ENCODE assay signal across 20 cellular contexts in genomic region chr6:140193269-140193668, GRCh38.
DNase-seq lines count a peak whose midpoint lies in the region; ATAC-seq, FAIRE-seq and TF ChIP-seq lines count a peak whose summit lies in the region.
"Had no signal": no experiment of that assay in that cellular context is flagged by ENCODE, and none has a peak within 500 bp of the region (broad histone marks: within the 10 kb centered on the region; RNA-seq: fewer than 3 reads in every experiment).

No MANE protein-coding gene starts in this region.

- H3K4ac ChIP-seq in H1 (replicated peaks; ENCODE audit: insufficient read length, low read depth, low read length): no peak overlapping the region
- no peak overlapping the region for H3K4ac ChIP-seq in neuronal stem cell (ENCODE audit: low read length)

- intact Hi-C loops in MCF 10A (cut with micrococcal nuclease): no loop called here

- H3K9ac ChIP-seq in H1 (replicated peaks in 1 of 4; ENCODE audit: extremely low read depth in 1 of 4, low read depth in 3 of 4, low read length in 3 of 4) (no peak overlapping the region), neuronal stem cell (ENCODE audit: low read depth, low read length, poor library complexity) (no peak overlapping the region)

- H3K18ac ChIP-seq in H1 (ENCODE audit: extremely low read depth, low read length) (no peak overlapping the region), neuronal stem cell (ENCODE audit: low read length) (no peak overlapping the region)

- no peaks in the 10 kb centered on the region for H3K4me1 ChIP-seq in H1 (replicated peaks in 1 of 4; ENCODE audit: control insufficient read depth in 3 of 4, insufficient read depth in 4 of 4, low read length in 3 of 4)
- no peaks in the 10 kb centered on the region for H3K4me1 ChIP-seq in neuronal stem cell (ENCODE audit: control insufficient read depth in 2 of 2, insufficient read depth in 1 of 2, low read depth in 1 of 2, low read length in 2 of 2)

- no peaks in the 10 kb centered on the region for H3K23me2 ChIP-seq in H1 (ENCODE audit: low read depth, low read length)

- CTCF ChIA-PET in H1 (lab: Charles Lee; ENCODE audit: partially characterized antibody) (interaction anchor here (0.7 kb wide), 1 partner anchor 248 kb away, joined by 3 read pairs; no protein-coding TSS in a partner anchor), MCF 10A (lab: Yijun Ruan, JAX) (no interaction called here)

- POLR2A ChIA-PET in H1 (lab: Charles Lee; ENCODE audit: partially characterized antibody) (no interaction called here), MCF 10A (lab: Yijun Ruan, JAX) (no interaction called here)

- no peak overlapping the region for H3K56ac ChIP-seq in H1 (replicated peaks; ENCODE audit: insufficient read length, low read depth, low read length)

- TF ChIP-seq RAD21 in H1 (IDR thresholded peaks at IDR 0.05 in 1 of 2, conservative IDR thresholded peaks at IDR 0.05 in 1 of 2; ENCODE audit: low read depth in 2 of 2, low read length in 2 of 2): no peak

- no peak for TF ChIP-seq CTCF in NB4 (IDR thresholded peaks at IDR 0.05; ENCODE audit: low read depth, low read length)
- TF ChIP-seq CTCF in H1 (IDR thresholded peaks at IDR 0.05; ENCODE audit: control extremely low read depth in 1 of 3, insufficient read depth in 1 of 3, low read depth in 1 of 3, low read length in 3 of 3): no peak
- no peak for TF ChIP-seq CTCF in MCF 10A (IDR thresholded peaks at IDR 0.05; ENCODE audit: unreplicated experiment)

- H4K5ac ChIP-seq in H1 (ENCODE audit: insufficient read length, low read depth, low read length): no peak overlapping the region

- H4K91ac ChIP-seq in H1 (replicated peaks; ENCODE audit: insufficient read length, low read length) (no peak overlapping the region), neuronal stem cell (ENCODE audit: low read depth, low read length, poor library complexity) (no peak overlapping the region)

- H2AFZ ChIP-seq in H1 (ENCODE audit: low read length): no peak overlapping the region
- no peak overlapping the region for H2AFZ ChIP-seq in neuronal stem cell (ENCODE audit: low read length)

- H2AK5ac ChIP-seq in H1 (ENCODE audit: low read depth, low read length) (no peak overlapping the region), neuronal stem cell (ENCODE audit: low read depth, low read length) (no peak overlapping the region)

- H3K79me1 ChIP-seq in H1 (ENCODE audit: low read depth, low read length) (no peaks in the 10 kb centered on the region), neuronal stem cell (ENCODE audit: low read depth, low read length) (no peaks in the 10 kb centered on the region)

- no peak for TF ChIP-seq POLR2A in NB4 (IDR thresholded peaks at IDR 0.05; ENCODE audit: extremely low read depth, insufficient read length)
- TF ChIP-seq POLR2A in H1 (IDR thresholded peaks at IDR 0.05; ENCODE audit: control extremely low read depth in 1 of 2, low read depth in 2 of 2, low read length in 2 of 2): no peak

- no peaks in the 10 kb centered on the region for H3K27me3 ChIP-seq in H1 (replicated peaks in 1 of 4; ENCODE audit: control insufficient read depth in 3 of 4, extremely low read depth in 1 of 4, insufficient read depth in 3 of 4, low read length in 3 of 4)
- no peaks in the 10 kb centered on the region for H3K27me3 ChIP-seq in neuronal stem cell (ENCODE audit: control insufficient read depth in 3 of 3, insufficient read depth in 3 of 3, low read depth in 1 of 3, low read length in 3 of 3)

- no peak overlapping the region for H2BK5ac ChIP-seq in H1 (ENCODE audit: low read depth, low read length)
- no peak overlapping the region for H2BK5ac ChIP-seq in neuronal stem cell (ENCODE audit: low read length)

- H3K4me2 ChIP-seq in H1 (ENCODE audit: insufficient read depth in 1 of 2, low read depth in 2 of 2, low read length in 2 of 2): no peak overlapping the region
- no peak overlapping the region for H3K4me2 ChIP-seq in neuronal stem cell (ENCODE audit: insufficient read depth, low read length, poor library complexity, severe bottlenecking)

- no peak overlapping the region for H3K4me3 ChIP-seq in NB4 (ENCODE audit: low read depth, low read length)
- H3K4me3 ChIP-seq in H1 (ENCODE audit: extremely low read depth in 1 of 4, insufficient read depth in 2 of 4, low read depth in 3 of 4, low read length in 4 of 4): no peak overlapping the region
- no peak overlapping the region for H3K4me3 ChIP-seq in neuronal stem cell (ENCODE audit: low read length in 2 of 2)

- H3K27ac ChIP-seq in H1 (ENCODE audit: low read depth, low read length) (no peak overlapping the region), neuronal stem cell (replicated peaks; ENCODE audit: low read length) (no peak overlapping the region)

- H2BK20ac ChIP-seq in H1 (ENCODE audit: low read length): no peak overlapping the region

- DNase-seq in DMS79 treated with DMSO at 0.1 percent for 48 hours (lab: John Stamatoyannopoulos, UW) (peak; percentile 2), DMS79 (lab: John Stamatoyannopoulos, UW) (no peak), NB4 (ENCODE audit: low read depth) (peak; percentile 11), H1 (ENCODE audit: low read depth in 1 of 2, low spot score in 2 of 2) (no peak), neuronal stem cell (ENCODE audit: low spot score) (peak; percentile 5), urothelium cell line (ENCODE audit: low spot score) (no peak), MCF 10A (ENCODE audit: unreplicated experiment) (no peak)
- DNase-seq: 8988T; CD8-positive, alpha-beta T cell; IMR-90; NCI-H1694; NCI-H2107; NCI-H345; NCI-H526; RPMI8226; T-helper 2 cell had no signal

- no peak overlapping the region for H3K4me3 Mint-ChIP-seq in MCF 10A (ENCODE audit: unreplicated experiment)
- H3K4me3 Mint-ChIP-seq: CD8-positive, alpha-beta T cell had no signal

- FAIRE-seq in H1 (lab: Jason Lieb, UNC) (no peak), urothelium cell line (lab: Jason Lieb, UNC) (no peak)
- FAIRE-seq: D721Med, GM12892, H54 had no signal

- H4K20me1 ChIP-seq in H1 (replicated peaks in 1 of 2; ENCODE audit: control insufficient read depth in 1 of 2, insufficient read depth in 2 of 2, low read length in 2 of 2): no peaks in the 10 kb centered on the region

- H3K36me3 ChIP-seq in H1 (ENCODE audit: control insufficient read depth in 2 of 4, insufficient read depth in 4 of 4, low read length in 3 of 4): peaks cover 0 to 6% (median 0%) of the 10 kb centered on the region in 4 experiments; a peak in 2 of 8 replicates
- no peaks in the 10 kb centered on the region for H3K36me3 ChIP-seq in neuronal stem cell (replicated peaks in 1 of 2; ENCODE audit: control insufficient read depth in 2 of 2, insufficient read depth in 2 of 2, low read length in 2 of 2)

- no peaks in the 10 kb centered on the region for H3K9me3 Mint-ChIP-seq in MCF 10A (ENCODE audit: unreplicated experiment)

- H2BK15ac ChIP-seq in H1 (ENCODE audit: low read length) (no peak overlapping the region), neuronal stem cell (ENCODE audit: low read length) (no peak overlapping the region)

- H3K23ac ChIP-seq in H1 (ENCODE audit: insufficient read length) (no peak overlapping the region), neuronal stem cell (ENCODE audit: low read depth, low read length, poor library complexity) (no peak overlapping the region)

- H2BK120ac ChIP-seq in H1 (replicated peaks; ENCODE audit: low read depth, low read length): no peak overlapping the region
- H2BK120ac ChIP-seq in neuronal stem cell (ENCODE audit: low read depth, low read length): no peak overlapping the region

- H3K27me3 Mint-ChIP-seq in MCF 10A (ENCODE audit: insufficient read depth, unreplicated experiment): no peaks in the 10 kb centered on the region

- TF ChIP-seq EP300 in H1 (IDR thresholded peaks at IDR 0.05; ENCODE audit: borderline replicate concordance in 1 of 2, low read depth in 2 of 2, low read length in 2 of 2): no peak

- H4K8ac ChIP-seq in H1 (ENCODE audit: extremely low read depth, insufficient read depth, low read length) (no peak overlapping the region), neuronal stem cell (ENCODE audit: low read depth, low read length) (no peak overlapping the region)

- no peaks in the 10 kb centered on the region for H3K79me2 ChIP-seq in H1 (ENCODE audit: control insufficient read depth in 1 of 2, insufficient read depth in 2 of 2, low read length in 2 of 2)

- no peak for ATAC-seq in HG03045 (IDR thresholded peaks at IDR 0.05; ENCODE audit: unreplicated experiment)
- ATAC-seq: CD8-positive, alpha-beta T cell had no signal

- H2BK12ac ChIP-seq in H1 (ENCODE audit: low read depth, low read length) (no peak overlapping the region), neuronal stem cell (ENCODE audit: low read length) (no peak overlapping the region)

- no peak overlapping the region for H3K27ac Mint-ChIP-seq in MCF 10A (ENCODE audit: low read depth, unreplicated experiment)
- H3K27ac Mint-ChIP-seq: CD8-positive, alpha-beta T cell had no signal

- no peaks in the 10 kb centered on the region for H3K4me1 Mint-ChIP-seq in MCF 10A (ENCODE audit: insufficient read depth, unreplicated experiment)

- no TSS peak for BruUV-seq in MCF 10A (replicated peaks; lab: Mats Ljungman, UMichigan)

- peaks cover 25 to 43% of the 10 kb centered on the region in 2 experiments for H3K9me3 ChIP-seq in H1 (ENCODE audit: insufficient read depth in 2 of 2, low read depth in 1 of 2, low read length in 1 of 2)
- peaks cover 12 to 26% of the 10 kb centered on the region in 2 donors for H3K9me3 ChIP-seq in neuronal stem cell (replicated peaks in 1 of 2; ENCODE audit: control insufficient read depth in 2 of 2, insufficient read depth in 1 of 2, low read depth in 1 of 2, low read length in 2 of 2)

- no peaks in the 10 kb centered on the region for H3K36me3 Mint-ChIP-seq in MCF 10A (ENCODE audit: insufficient read depth, unreplicated experiment)
- H3K36me3 Mint-ChIP-seq: CD8-positive, alpha-beta T cell had no signal

- no peak overlapping the region for H3K14ac ChIP-seq in H1 (ENCODE audit: insufficient read length)
- H3K14ac ChIP-seq in neuronal stem cell (ENCODE audit: low read length): no peak overlapping the region

- WGBS in H1 (ENCODE audit: extremely low coverage in 1 of 2, insufficient coverage in 1 of 2, insufficient read length in 1 of 2, insufficient replicate concordance in 2 of 2, low coverage in 1 of 2, low lambda C conversion rate in 2 of 2, missing lambda C conversion rate in 1 of 2), 2 experiments: 92% methylated on average over 2 of the region's 2 CpGs; no CpG with 5 or more reads in 1 of the 2 experiments
- WGBS in neuronal stem cell (ENCODE audit: extremely low coverage in 2 of 2, insufficient read length in 2 of 2, insufficient replicate concordance in 1 of 2), 2 donors: no CpG with 5 or more reads among the region's 2 CpGs

TF ChIP-seq in H1, 55 proteins besides CTCF, POLR2A, EP300 and RAD21:
- TF ChIP-seq NRF1 (IDR thresholded peaks at IDR 0.05; ENCODE audit: low read depth, low read length) (no peak), CBX5 (IDR thresholded peaks at IDR 0.05; ENCODE audit: low read depth, low read length) (0 out of 2 replicates have a peak, but pooled peaks have one; percentile 88)

Comparison
In these comparisons a context has a peak if more than half of its experiments do, and no peak if none do; other contexts are left out.
1. DNase-seq: peak in DMS79 treated with DMSO at 0.1 percent for 48 hours (single experiment), NB4 (single experiment) and neuronal stem cell (single experiment); none in DMS79 (single experiment), H1 (0 of 2), urothelium cell line (single experiment) and MCF 10A (single experiment).